19 cellular contexts compared by ENCODE assay signal in genomic region chr13:32124743-32125142, GRCh38.
A peak's percentile ranks its signal among the peaks of the same experiment; 100 is the strongest.
DNase-seq lines count a peak whose midpoint lies in the region; ATAC-seq and TF ChIP-seq lines count a peak whose summit lies in the region.
"Had no signal": no experiment of that assay in that cellular context is flagged by ENCODE, and none has a peak within 500 bp of the region (broad histone marks: within the 10 kb centered on the region; RNA-seq: fewer than 3 reads in every experiment).

No MANE protein-coding gene starts in this region.

- H3K4me1 ChIP-seq in ACC112 (ENCODE audit: control insufficient read depth, insufficient read depth, low read length, unreplicated experiment) (peaks cover 7% of the 10 kb centered on the region), prostate gland (replicated peaks) (no peaks in the 10 kb centered on the region), MM.1S (ENCODE audit: low read length) (no peaks in the 10 kb centered on the region)
- H3K4me1 ChIP-seq: A549, foreskin keratinocyte, SJCRH30 had no signal

- 96% methylated on average over 3 of the region's 3 CpGs for WGBS in prostate gland

- no peak overlapping the region for H3K9ac ChIP-seq in MM.1S (ENCODE audit: low read length)

- peak overlapping the region; percentile 54 for H3K27ac ChIP-seq in ACC112 (ENCODE audit: low read depth, low read length)
- H3K27ac ChIP-seq in cingulate gyrus (ENCODE audit: low read depth, low read length) = peak overlapping the region; percentile 35
- H3K27ac ChIP-seq in prostate gland = peak overlapping the region; percentile 15 to 24
- no peak overlapping the region for H3K27ac ChIP-seq in MM.1S (ENCODE audit: low read length)
- H3K27ac ChIP-seq: A549, C4-2B, foreskin keratinocyte, SJCRH30 had no signal

- H3K9me2 ChIP-seq in MM.1S (replicated peaks; ENCODE audit: insufficient read depth, low read length) = no peaks in the 10 kb centered on the region

- TF ChIP-seq CTCF in prostate gland (IDR thresholded peaks at IDR 0.05) (no peak), MM.1S (IDR thresholded peaks at IDR 0.05; ENCODE audit: low read length) (no peak)

- no peak overlapping the region for H2AFZ ChIP-seq in ACC112 (ENCODE audit: low read length, unreplicated experiment)
- no peak overlapping the region for H2AFZ ChIP-seq in MM.1S (ENCODE audit: low read length)

- no peaks in the 10 kb centered on the region for H3K9me3 ChIP-seq in prostate gland
- no peaks in the 10 kb centered on the region for H3K9me3 ChIP-seq in MM.1S (replicated peaks; ENCODE audit: insufficient read depth, low read length)
- H3K9me3 ChIP-seq: A549, SJCRH30 had no signal

- H3F3A ChIP-seq in MM.1S (ENCODE audit: insufficient read depth, low read length) = no peaks in the 10 kb centered on the region

- H3K4me2 ChIP-seq in MM.1S (ENCODE audit: low read depth, low read length) = no peak overlapping the region
- H3K4me2 ChIP-seq: A549 had no signal

- TF ChIP-seq POLR2A in prostate gland (IDR thresholded peaks at IDR 0.05) = no peak

- no peak overlapping the region for H3K4me3 ChIP-seq in ACC112 (ENCODE audit: low read depth, low read length)
- no peak overlapping the region for H3K4me3 ChIP-seq in prostate gland
- H3K4me3 ChIP-seq in MM.1S (ENCODE audit: low read length) = no peak overlapping the region
- H3K4me3 ChIP-seq: A549, SJCRH30 had no signal

- intact Hi-C loops in prostate gland (cut with DNase I) = no loop called here

- H3K27me3 ChIP-seq in ACC112 (ENCODE audit: insufficient read depth, low read length) (no peaks in the 10 kb centered on the region), prostate gland (replicated peaks; ENCODE audit: insufficient read depth) (no peaks in the 10 kb centered on the region), MM.1S (replicated peaks; ENCODE audit: insufficient read depth, low read length) (no peaks in the 10 kb centered on the region)
- H3K27me3 ChIP-seq: foreskin keratinocyte, SJCRH30 had no signal

- no peaks in the 10 kb centered on the region for H4K20me1 ChIP-seq in MM.1S (ENCODE audit: insufficient read depth, low read length)

- DNase-seq in MV-4-11 (lab: John Stamatoyannopoulos, UW) (peak; percentile 70), prostate gland (ENCODE audit: low spot score) (no peak), HK-2 (ENCODE audit: unreplicated experiment) (no peak), NCI-H446 (lab: John Stamatoyannopoulos, UW) (no peak), MM.1S (no peak)
- DNase-seq: activated CD4-positive, alpha-beta T cell treated with anti-CD3 and anti-CD28 coated beads for 1 hour; anterior cingulate cortex; DMS153; H9; NCI-H146; SJCRH30; T-helper 9 cell had no signal

- H3K36me3 ChIP-seq in ACC112 (ENCODE audit: insufficient read depth, low read length) (no peaks in the 10 kb centered on the region), prostate gland (no peaks in the 10 kb centered on the region), MM.1S (replicated peaks; ENCODE audit: insufficient read depth, low read length) (no peaks in the 10 kb centered on the region)
- H3K36me3 ChIP-seq: SJCRH30 had no signal

- ATAC-seq in GM18861 (IDR thresholded peaks at IDR 0.05; ENCODE audit: unreplicated experiment) = no peak
- ATAC-seq: A549, foreskin keratinocyte, left lobe of liver had no signal

- H3K79me2 ChIP-seq in ACC112 (ENCODE audit: control insufficient read depth, insufficient read depth, low read length, unreplicated experiment) = no peaks in the 10 kb centered on the region
- no peaks in the 10 kb centered on the region for H3K79me2 ChIP-seq in MM.1S (ENCODE audit: low read length)
